13 cellular contexts compared by ENCODE assay signal in the genomic region with DNA sequence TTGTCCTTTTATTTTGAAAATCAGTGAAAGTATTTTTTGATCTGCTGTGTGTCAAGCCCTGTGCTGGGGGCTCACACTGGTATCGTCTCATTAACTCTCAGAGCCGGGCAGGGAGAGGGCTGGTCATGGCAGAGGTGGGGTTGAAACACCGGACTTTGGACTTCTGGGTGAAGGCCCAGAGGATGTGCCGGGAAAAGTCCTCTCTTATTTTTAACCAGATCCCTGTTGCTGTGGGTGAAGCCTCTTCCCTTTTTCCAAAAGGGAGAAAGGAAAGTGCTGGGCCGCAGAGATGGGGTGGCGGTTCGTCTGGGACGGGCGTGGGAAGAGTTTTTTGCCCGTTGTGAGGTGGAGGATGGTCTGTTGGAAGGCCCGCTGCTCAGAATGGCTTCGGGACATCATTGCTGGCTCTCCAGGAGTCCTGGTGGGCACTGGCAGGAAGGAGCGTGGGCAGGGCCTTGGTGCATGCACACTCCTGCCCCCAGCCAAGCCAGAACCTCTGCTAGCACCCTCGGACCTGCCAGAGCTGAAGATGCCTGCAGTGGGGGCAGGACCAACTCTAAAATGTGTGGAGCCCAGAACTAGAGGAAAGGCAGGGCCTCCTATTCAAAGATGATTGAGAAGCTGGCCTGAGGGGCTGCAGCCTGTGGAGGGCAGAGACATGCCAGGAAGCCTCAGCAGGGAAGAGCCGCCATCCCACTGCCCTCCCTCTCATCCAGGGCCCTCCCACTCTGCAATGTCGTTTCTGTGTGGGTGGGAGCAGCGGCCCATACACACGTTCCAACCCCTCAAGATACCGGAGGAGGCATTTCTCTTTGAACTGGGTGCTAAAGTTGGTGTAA.
DNase-seq lines count a peak whose midpoint lies in the region; ATAC-seq and TF ChIP-seq lines count a peak whose summit lies in the region.
"Had no signal": no experiment of that assay in that cellular context is flagged by ENCODE, and none has a peak within 500 bp of the region (broad histone marks: within the 10 kb centered on the region; RNA-seq: fewer than 3 reads in every experiment).

No MANE protein-coding gene starts in this region.

- H3K4me1 ChIP-seq in Loucy (ENCODE audit: insufficient read depth, low read length, poor library complexity, severe bottlenecking), result peaks cover 40% of the 10 kb centered on the region
- H3K4me1 ChIP-seq in hepatocyte (ENCODE audit: insufficient read depth), result peaks cover 60% of the 10 kb centered on the region
- peaks cover 50 to 53% of the 10 kb centered on the region in 2 experiments for H3K4me1 ChIP-seq in trophoblast cell (ENCODE audit: control insufficient read depth in 1 of 2, insufficient read depth in 2 of 2, low read length in 2 of 2)
- H3K4me1 ChIP-seq in heart left ventricle, result peaks cover 0 to 45% (median 14%) of the 10 kb centered on the region in 12 donors

- H3K4me3 ChIP-seq in Loucy (ENCODE audit: low read length, poor library complexity, severe bottlenecking) (no peak overlapping the region), hepatocyte (no peak overlapping the region), trophoblast cell (ENCODE audit: low read depth, low read length) (no peak overlapping the region), heart left ventricle (no peak overlapping the region)
- H3K4me3 ChIP-seq: PC-9, tibial nerve had no signal

- POLR2A ChIA-PET in CD4-positive, alpha-beta T cell (lab: Charles Lee), result no interaction called here

- peak overlapping the region; percentile 3 for H3K14ac ChIP-seq in trophoblast cell (ENCODE audit: low read length)

- peak overlapping the region; percentile 9 for H4K91ac ChIP-seq in trophoblast cell (ENCODE audit: low read depth, low read length)

- H2BK12ac ChIP-seq in trophoblast cell (ENCODE audit: low read length), result peak overlapping the region; percentile 9

- H3K36me3 ChIP-seq in Loucy (ENCODE audit: insufficient read depth, low read length), result peaks cover 68% of the 10 kb centered on the region; the same call in 1 of the 2 replicates
- no peaks in the 10 kb centered on the region for H3K36me3 ChIP-seq in hepatocyte (replicated peaks; ENCODE audit: insufficient read depth, low read depth)
- H3K36me3 ChIP-seq in trophoblast cell (ENCODE audit: control insufficient read depth in 1 of 2, insufficient read depth in 2 of 2, low read length in 2 of 2), result peaks cover 3 to 4% of the 10 kb centered on the region in 2 experiments
- peaks cover 0 to 7% (median 0%) of the 10 kb centered on the region in 9 donors for H3K36me3 ChIP-seq in heart left ventricle
- H3K36me3 ChIP-seq: tibial nerve had no signal

- TF ChIP-seq POLR2A in heart left ventricle (IDR thresholded peaks at IDR 0.05), result no peak

- H3K27ac ChIP-seq in CD4-positive, alpha-beta T cell (ENCODE audit: low read depth, low read length), result no peak overlapping the region
- H3K27ac ChIP-seq in hepatocyte (peak overlapping the region; percentile 24), trophoblast cell (ENCODE audit: low read depth, low read length) (peak overlapping the region; percentile 24), heart left ventricle (no peak overlapping the region)
- H3K27ac ChIP-seq: PC-9, tibial nerve had no signal

- no peak overlapping the region for H2AFZ ChIP-seq in Loucy (ENCODE audit: low read length)
- no peak overlapping the region for H2AFZ ChIP-seq in hepatocyte
- peak overlapping the region; percentile 18 for H2AFZ ChIP-seq in trophoblast cell (ENCODE audit: insufficient read depth, low read length, poor library complexity)
- H2AFZ ChIP-seq: PC-9 had no signal

- peak overlapping the region; percentile 20 for H3K27ac Mint-ChIP-seq in CD4-positive, alpha-beta T cell

- TF ChIP-seq CTCF in CD4-positive, alpha-beta T cell (IDR thresholded peaks at IDR 0.05), result no peak
- no peak for TF ChIP-seq CTCF in Loucy (conservative IDR thresholded peaks at IDR 0.05; ENCODE audit: low read length)
- no peak for TF ChIP-seq CTCF in hepatocyte (IDR thresholded peaks at IDR 0.05; ENCODE audit: poor library complexity)
- TF ChIP-seq CTCF in heart left ventricle (IDR thresholded peaks at IDR 0.05), result no peak

- H3K9me3 ChIP-seq in CD4-positive, alpha-beta T cell (ENCODE audit: control insufficient read depth, low read length), result no peaks in the 10 kb centered on the region
- H3K9me3 ChIP-seq in Loucy (ENCODE audit: insufficient read depth, low read depth, low read length), result no peaks in the 10 kb centered on the region
- no peaks in the 10 kb centered on the region for H3K9me3 ChIP-seq in hepatocyte (ENCODE audit: low read depth)
- H3K9me3 ChIP-seq in trophoblast cell (ENCODE audit: insufficient read depth, low read depth, low read length), result no peaks in the 10 kb centered on the region
- no peaks in the 10 kb centered on the region for H3K9me3 ChIP-seq in heart left ventricle
- H3K9me3 ChIP-seq: tibial nerve had no signal

- peaks cover 14% of the 10 kb centered on the region for H3K36me3 Mint-ChIP-seq in CD4-positive, alpha-beta T cell (ENCODE audit: low read depth)

- CTCF ChIA-PET in CD4-positive, alpha-beta T cell (lab: Charles Lee), result no interaction called here

- peak overlapping the region; percentile 5 for H2BK120ac ChIP-seq in trophoblast cell (ENCODE audit: insufficient read depth, low read length, poor library complexity)

- no peaks in the 10 kb centered on the region for H3K9me3 Mint-ChIP-seq in CD4-positive, alpha-beta T cell

- no peaks in the 10 kb centered on the region for H3F3A ChIP-seq in Loucy (ENCODE audit: low read depth)

- peak overlapping the region; percentile 1 for H2AK5ac ChIP-seq in trophoblast cell (ENCODE audit: low read length)

- H3K23ac ChIP-seq in trophoblast cell (ENCODE audit: low read length), result no peak overlapping the region

- peak overlapping the region; percentile 8 for H2BK5ac ChIP-seq in trophoblast cell (ENCODE audit: low read depth, low read length, poor library complexity)

- no peaks in the 10 kb centered on the region for H3K9me2 ChIP-seq in Loucy (replicated peaks; ENCODE audit: low read depth, low read length)
- no peaks in the 10 kb centered on the region for H3K9me2 ChIP-seq in hepatocyte (replicated peaks; ENCODE audit: insufficient read depth)

- H3K79me1 ChIP-seq in trophoblast cell (ENCODE audit: low read length), result peaks cover 39% of the 10 kb centered on the region

- no peak for DNase-seq in CD4-positive, alpha-beta T cell
- no peak for DNase-seq in hepatocyte (ENCODE audit: low spot score)
- no peak for DNase-seq in trophoblast cell
- no peak for DNase-seq in kidney tubule cell (ENCODE audit: low spot score)
- DNase-seq in AML-193 (lab: John Stamatoyannopoulos, UW), result no peak
- DNase-seq in heart left ventricle, result no peak
- no peak for DNase-seq in NCI-H82 (lab: John Stamatoyannopoulos, UW)
- DNase-seq: mesendoderm; NCI-H1436 treated with DMSO at 0.1 percent for 48 hours; stimulated activated CD4-positive, alpha-beta T cell treated with anti-CD3 and anti-CD28 coated beads, Interleukin-15, amount 100 ng/mL, for 24 hours had no signal

- no peaks in the 10 kb centered on the region for H3K27me3 ChIP-seq in CD4-positive, alpha-beta T cell (ENCODE audit: control insufficient read depth, insufficient read depth, low read length)
- H3K27me3 ChIP-seq in Loucy (ENCODE audit: insufficient read depth, low read length, poor library complexity, severe bottlenecking) (no peaks in the 10 kb centered on the region), hepatocyte (no peaks in the 10 kb centered on the region), trophoblast cell (ENCODE audit: insufficient read depth, low read length) (no peaks in the 10 kb centered on the region), heart left ventricle (no peaks in the 10 kb centered on the region)
- H3K27me3 ChIP-seq: tibial nerve had no signal

- intact Hi-C loops in CD4-positive, alpha-beta T cell (cut with DNase I, micrococcal nuclease), result no loop called here
- intact Hi-C loops in heart left ventricle (cut with DNase I), result no loop called here

- H3K27me3 Mint-ChIP-seq in CD4-positive, alpha-beta T cell, result no peaks in the 10 kb centered on the region

- peak overlapping the region; percentile 1 for H3K18ac ChIP-seq in trophoblast cell (ENCODE audit: low read length)

- peak overlapping the region; percentile 1 for H3K4ac ChIP-seq in trophoblast cell (ENCODE audit: low read depth, low read length)

- peaks cover 51% of the 10 kb centered on the region for H3K4me1 Mint-ChIP-seq in CD4-positive, alpha-beta T cell (ENCODE audit: low read depth)

- H3K4me2 ChIP-seq in Loucy (ENCODE audit: low read depth, low read length, poor library complexity, severe bottlenecking), result no peak overlapping the region
- no peak overlapping the region for H3K4me2 ChIP-seq in hepatocyte
- H3K4me2 ChIP-seq in trophoblast cell (ENCODE audit: low read length), result no peak overlapping the region
- H3K4me2 ChIP-seq: PC-9 had no signal

- H3K9ac ChIP-seq in Loucy (ENCODE audit: low read depth, low read length, poor library complexity, severe bottlenecking) (peak overlapping the region; percentile 9), trophoblast cell (ENCODE audit: low read length) (no peak overlapping the region)

- peak overlapping the region; percentile 0 for H4K8ac ChIP-seq in trophoblast cell (ENCODE audit: low read depth, low read length)

- ATAC-seq in CD4-positive, alpha-beta T cell (ENCODE audit: poor library complexity), result no peak
- ATAC-seq in heart left ventricle, result no peak

- WGBS in hepatocyte (ENCODE audit: low lambda C conversion rate, missing lambda C conversion rate), result 83% methylated on average over 19 of the region's 19 CpGs
- no CpG with 5 or more reads among the region's 19 CpGs for WGBS in trophoblast cell (ENCODE audit: extremely low coverage, insufficient coverage, insufficient read length)
- WGBS in heart left ventricle, 4 donors, result 82 to 85% (median 84%) methylated on average over 19 of the region's 19 CpGs

- H4K12ac ChIP-seq in trophoblast cell (ENCODE audit: low read depth, low read length), result no peak overlapping the region

- H3K79me2 ChIP-seq in Loucy (ENCODE audit: insufficient read depth, low read length) (peaks cover 92% of the 10 kb centered on the region), hepatocyte (peaks cover 17% of the 10 kb centered on the region), trophoblast cell (ENCODE audit: control insufficient read depth, insufficient read depth, low read length, poor library complexity) (peaks cover 6% of the 10 kb centered on the region)

- no peak overlapping the region for H3K4me3 Mint-ChIP-seq in CD4-positive, alpha-beta T cell

- H4K20me1 ChIP-seq in Loucy (ENCODE audit: insufficient read depth, low read length, poor library complexity, severe bottlenecking), result peaks cover 17% of the 10 kb centered on the region
- H4K20me1 ChIP-seq in hepatocyte (ENCODE audit: insufficient read depth, poor library complexity, severe bottlenecking), result no peaks in the 10 kb centered on the region

Comparison
In these comparisons a context has a peak if more than half of its experiments do, and no peak if none do; other contexts are left out.
1. H3K27ac ChIP-seq: peak in hepatocyte (single experiment) and trophoblast cell (single experiment); none in CD4-positive, alpha-beta T cell (single experiment) and heart left ventricle (0 of 12).